In the genomic region with DNA sequence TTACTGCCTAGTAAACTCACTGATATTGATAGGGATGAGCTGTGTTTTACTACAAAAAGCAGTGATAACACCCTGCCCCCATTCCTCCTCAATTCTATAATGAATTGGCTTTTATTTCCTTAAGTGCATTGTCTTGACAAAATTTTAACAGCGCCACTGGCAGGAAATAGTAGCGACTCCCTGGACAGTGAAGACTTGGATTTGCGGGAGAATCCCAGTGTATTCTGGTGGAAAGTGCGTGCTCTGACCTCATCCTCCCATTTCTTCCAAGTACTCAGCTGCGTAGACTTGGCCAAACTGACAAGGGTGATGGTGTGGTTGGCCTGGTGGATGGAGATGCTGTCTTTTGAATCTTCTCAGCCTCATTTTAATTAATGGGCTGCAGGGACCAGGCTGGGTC, we compare ENCODE assay signal across 15 cellular contexts. TPM values are rescaled to one million over a fixed set of nuclear protein-coding genes. Genes with fewer than 3 reads are reported as not detected.
DNase-seq lines count a peak whose midpoint lies in the region; ATAC-seq, FAIRE-seq and TF ChIP-seq lines count a peak whose summit lies in the region.
"Had no signal": no experiment of that assay in that cellular context is flagged by ENCODE, and none has a peak within 500 bp of the region (broad histone marks: within the 10 kb centered on the region; RNA-seq: fewer than 3 reads in every experiment).

No MANE protein-coding gene starts in this region.

- no peak for FAIRE-seq in HepG2 (lab: Jason Lieb, UNC)

- H4K20me1 ChIP-seq in GM23338 (replicated peaks; ENCODE audit: insufficient read depth) (peaks cover 81% of the 10 kb centered on the region), HepG2 (ENCODE audit: insufficient read depth, low read length) (peaks cover 58% of the 10 kb centered on the region), smooth muscle cell (ENCODE audit: low read depth) (peaks cover 93% of the 10 kb centered on the region)

- peak overlapping the region; percentile 56 for H3K9ac ChIP-seq in HepG2 (ENCODE audit: insufficient read depth, low read depth, low read length)
- H3K9ac ChIP-seq in smooth muscle cell (ENCODE audit: low read depth) = no peak overlapping the region

- intact Hi-C loops in activated B cell treated with CpG ODN at 0.5 μM for 24 hours (cut with micrococcal nuclease) = no loop called here
- intact Hi-C loops in HepG2 (cut with micrococcal nuclease; ENCODE audit: unreplicated experiment) = loop anchor here (5.0 to 10.0 kb wide), 2 partner anchors 34 to 516 kb away; a partner anchor contains a TSS

- no peak for TF ChIP-seq EP300 in HepG2 (IDR thresholded peaks at IDR 0.05; ENCODE audit: low read depth in 2 of 2, low read length in 2 of 2)
- TF ChIP-seq EP300 in HepG2 (CRISPR knock-in tag; IDR thresholded peaks at IDR 0.05; ENCODE audit: borderline replicate concordance) = no peak

- TF ChIP-seq RAD21 in HepG2 (CRISPR knock-in tag; IDR thresholded peaks at IDR 0.05) = no peak

- H3K27ac Mint-ChIP-seq in GM23338 = no peak overlapping the region
- peak overlapping the region; percentile 83 for H3K27ac Mint-ChIP-seq in activated B cell treated with CpG ODN at 0.5 μM for 24 hours
- H3K27ac Mint-ChIP-seq in CD8-positive, alpha-beta memory T cell = no peak overlapping the region

- TF ChIP-seq POLR2A in HepG2 (IDR thresholded peaks at IDR 0.05; ENCODE audit: insufficient read depth in 1 of 2, low read depth in 2 of 2, low read length in 2 of 2) = no peak

- ATAC-seq in GM23338 = no peak
- no peak for ATAC-seq in activated B cell treated with CpG ODN at 0.5 μM for 24 hours (ENCODE audit: low read depth)
- ATAC-seq in HepG2 = no peak
- no peak for ATAC-seq in GM19395 (IDR thresholded peaks at IDR 0.05; ENCODE audit: unreplicated experiment)

- CTCF ChIA-PET in activated B cell treated with CpG ODN at 0.5 μM for 24 hours (lab: Charles Lee) (no interaction called here), HepG2 (lab: Yijun Ruan, JAX; ENCODE audit: low intra/inter-chr PET ratio, low total read pairs) (no interaction called here)
- CTCF ChIA-PET in CD8-positive, alpha-beta memory T cell (lab: Charles Lee) = no interaction called here

- no peaks in the 10 kb centered on the region for H3F3A ChIP-seq in GM23338 (replicated peaks; ENCODE audit: low read depth)
- H3F3A ChIP-seq in smooth muscle cell (ENCODE audit: low read depth) = peaks cover 12% of the 10 kb centered on the region

- H3K4me1 ChIP-seq in GM23338 (ENCODE audit: insufficient read depth) = peaks cover 72% of the 10 kb centered on the region
- peaks cover 81% of the 10 kb centered on the region for H3K4me1 ChIP-seq in HepG2 (ENCODE audit: insufficient read depth, low read length)
- H3K4me1 ChIP-seq in smooth muscle cell (ENCODE audit: low read depth) = peaks cover 48% of the 10 kb centered on the region
- H3K4me1 ChIP-seq in CD8-positive, alpha-beta memory T cell (ENCODE audit: insufficient read depth, low read length) = no peaks in the 10 kb centered on the region

- H3K27me3 Mint-ChIP-seq in GM23338 (ENCODE audit: insufficient read depth, low read depth, poor library complexity) (peaks cover 11% of the 10 kb centered on the region), activated B cell treated with CpG ODN at 0.5 μM for 24 hours (no peaks in the 10 kb centered on the region)
- peaks cover 21 to 64% of the 10 kb centered on the region in 2 donors for H3K27me3 Mint-ChIP-seq in CD8-positive, alpha-beta memory T cell

- H3K9me3 ChIP-seq in HepG2 (ENCODE audit: low read length) = no peaks in the 10 kb centered on the region
- no peaks in the 10 kb centered on the region for H3K9me3 ChIP-seq in smooth muscle cell (replicated peaks; ENCODE audit: low read depth)
- H3K9me3 ChIP-seq in CD8-positive, alpha-beta memory T cell (ENCODE audit: low read length) = no peaks in the 10 kb centered on the region

- POLR2A ChIA-PET in activated B cell treated with CpG ODN at 0.5 μM for 24 hours (lab: Charles Lee) (interaction anchor here (0.9 kb wide), 1 partner anchor 65 kb away, joined by 3 read pairs; no protein-coding TSS in a partner anchor), HepG2 (lab: Yijun Ruan, JAX) (interaction anchor here (1.0 to 2.5 kb wide), 7 partner anchors 11 to 122 kb away, joined by 3 to 17 read pairs (median 5); no protein-coding TSS in a partner anchor)
- POLR2A ChIA-PET in CD8-positive, alpha-beta memory T cell (lab: Charles Lee) = no interaction called here

- H3K79me2 ChIP-seq in GM23338 (replicated peaks; ENCODE audit: insufficient read depth) (peaks cover 87% of the 10 kb centered on the region), HepG2 (ENCODE audit: insufficient read depth, low read length) (peaks cover 91% of the 10 kb centered on the region), smooth muscle cell (ENCODE audit: low read depth) (peaks cover 93% of the 10 kb centered on the region)

- H3K9me3 Mint-ChIP-seq in GM23338 (no peaks in the 10 kb centered on the region; the same call in 2 of the 3 replicates), activated B cell treated with CpG ODN at 0.5 μM for 24 hours (no peaks in the 10 kb centered on the region)
- no peaks in the 10 kb centered on the region for H3K9me3 Mint-ChIP-seq in CD8-positive, alpha-beta memory T cell

- H3K4me1 Mint-ChIP-seq in GM23338 (peaks cover 74% of the 10 kb centered on the region), activated B cell treated with CpG ODN at 0.5 μM for 24 hours (peaks cover 72% of the 10 kb centered on the region)
- peaks cover 5 to 11% (median 6%) of the 10 kb centered on the region in 3 donors for H3K4me1 Mint-ChIP-seq in CD8-positive, alpha-beta memory T cell

- BruUV-seq in HepG2 (replicated peaks; lab: Mats Ljungman, UMichigan) = TSS peak; percentile 65

- H3K36me3 ChIP-seq in GM23338 (ENCODE audit: insufficient read depth) (no peaks in the 10 kb centered on the region), HepG2 (replicated peaks in 1 of 2; ENCODE audit: control insufficient read depth in 1 of 2, insufficient read depth in 2 of 2, low read length in 2 of 2) (no peaks in the 10 kb centered on the region), smooth muscle cell (ENCODE audit: low read depth) (no peaks in the 10 kb centered on the region)
- no peaks in the 10 kb centered on the region for H3K36me3 ChIP-seq in CD8-positive, alpha-beta memory T cell (ENCODE audit: insufficient read depth, low read length)

- H2AFZ ChIP-seq in GM23338 = no peak overlapping the region
- H2AFZ ChIP-seq in HepG2 (ENCODE audit: low read length) = no peak overlapping the region
- H2AFZ ChIP-seq in smooth muscle cell (ENCODE audit: low read depth) = no peak overlapping the region

- peak overlapping the region; percentile 55 for H3K4me2 ChIP-seq in GM23338
- peak overlapping the region; percentile 87 for H3K4me2 ChIP-seq in HepG2 (ENCODE audit: low read depth, low read length)
- H3K4me2 ChIP-seq in smooth muscle cell = peak overlapping the region; percentile 52

- no peaks in the 10 kb centered on the region; the same call in 2 of the 3 replicates for H3K36me3 Mint-ChIP-seq in GM23338 (ENCODE audit: low read depth)
- peaks cover 6% of the 10 kb centered on the region for H3K36me3 Mint-ChIP-seq in activated B cell treated with CpG ODN at 0.5 μM for 24 hours (ENCODE audit: low read depth)
- peaks cover 0 to 1% (median 0%) of the 10 kb centered on the region in 3 donors for H3K36me3 Mint-ChIP-seq in CD8-positive, alpha-beta memory T cell

- peaks cover 3% of the 10 kb centered on the region; the same call in 1 of the 2 replicates for H3K27me3 ChIP-seq in GM23338 (ENCODE audit: insufficient read depth)
- no peaks in the 10 kb centered on the region for H3K27me3 ChIP-seq in HepG2 (ENCODE audit: control insufficient read depth in 1 of 2, insufficient read depth in 2 of 2, low read length in 2 of 2)
- no peaks in the 10 kb centered on the region for H3K27me3 ChIP-seq in smooth muscle cell (ENCODE audit: low read depth)
- no peaks in the 10 kb centered on the region for H3K27me3 ChIP-seq in CD8-positive, alpha-beta memory T cell (ENCODE audit: insufficient read depth, low read length, poor library complexity, severe bottlenecking)

- TF ChIP-seq CTCF in GM23338 (conservative IDR thresholded peaks at IDR 0.05; ENCODE audit: low read depth in 2 of 2) (no peak), activated B cell treated with CpG ODN at 0.5 μM for 24 hours (IDR thresholded peaks at IDR 0.05) (no peak), HepG2 (CRISPR knock-in tag; IDR thresholded peaks at IDR 0.05) (no peak), smooth muscle cell (IDR thresholded peaks at IDR 0.05; ENCODE audit: borderline replicate concordance, insufficient read depth, poor library complexity, severe bottlenecking) (no peak)

- WGBS in HepG2 (ENCODE audit: low lambda C conversion rate) = 10% methylated on average over 5 of the region's 5 CpGs
- 76% methylated on average over 5 of the region's 5 CpGs for WGBS in smooth muscle cell (ENCODE audit: low lambda C conversion rate)

- DNase-seq in GM23338 (ENCODE audit: low spot score) = no peak
- no peak for DNase-seq in activated B cell treated with CpG ODN at 0.5 μM for 24 hours
- DNase-seq in HepG2 (ENCODE audit: low spot score) = no peak
- no peak for DNase-seq in smooth muscle cell (lab: John Stamatoyannopoulos, UW; ENCODE audit: unreplicated experiment)
- no peak for DNase-seq in CD8-positive, alpha-beta memory T cell
- DNase-seq in amniotic stem cell (lab: John Stamatoyannopoulos, UW) = no peak
- no peak for DNase-seq in NCI-H226
- DNase-seq: C1 segment of cervical spinal cord; DMS79; kidney glomerular epithelial cell; NCI-H2029; NCI-H524 treated with DMSO at 0.1 percent for 48 hours; stimulated activated CD4-positive, alpha-beta T cell treated with anti-CD3 and anti-CD28 coated beads, Interleukin-15, amount 100 ng/mL, for 24 hours had no signal

- H3K9me2 ChIP-seq in GM23338 (ENCODE audit: insufficient read depth) = no peaks in the 10 kb centered on the region

- in situ Hi-C loops in HepG2 (cut with HindIII; ENCODE audit: extremely low pct_ligation_motif_present, low pct_unique_long_range_greater_than_20kb) = loop anchor here (10.0 kb wide), 1 partner anchor 116 kb away; no protein-coding TSS in a partner anchor

- H3K4me3 Mint-ChIP-seq in GM23338 (no peak overlapping the region; the same call in 2 of the 3 replicates), activated B cell treated with CpG ODN at 0.5 μM for 24 hours (peak overlapping the region; percentile 69)
- no peak overlapping the region for H3K4me3 Mint-ChIP-seq in CD8-positive, alpha-beta memory T cell

- no peak overlapping the region for H3K27ac ChIP-seq in GM23338 (ENCODE audit: low read depth)
- H3K27ac ChIP-seq in HepG2 (ENCODE audit: extremely low read length, insufficient read depth, low read length) = peak overlapping the region; percentile 77
- H3K27ac ChIP-seq in smooth muscle cell (ENCODE audit: low read depth) = no peak overlapping the region
- no peak overlapping the region for H3K27ac ChIP-seq in CD8-positive, alpha-beta memory T cell (ENCODE audit: low read depth, low read length)

- H3K4me3 ChIP-seq in GM23338 (no peak overlapping the region), HepG2 (replicated peaks in 1 of 3; ENCODE audit: insufficient read depth in 1 of 3, low read depth in 2 of 3, low read length in 3 of 3) (peak overlapping the region; percentile 44 to 64 (median 51)), smooth muscle cell (no peak overlapping the region)
- H3K4me3 ChIP-seq in CD8-positive, alpha-beta memory T cell (ENCODE audit: low read length) = no peak overlapping the region
- H3K4me3 ChIP-seq: coronary artery had no signal

RNA-seq across cellular contexts. Expression of a gene that starts 5.3 kb away (rescaled TPM):
- 83.7 and 113 TPM in 2 replicates for total RNA-seq in GM23338 (2014; rRNA removed; shearing (Covaris generic))
- 13.8 and 14.9 TPM in 2 replicates for polyA plus RNA-seq in GM23338 (2016; fragmentation: Nextera tagmentation; extraction: Ambion mirVana)
- total RNA-seq in activated B cell treated with CpG ODN at 0.5 μM for 24 hours = 191 and 223 TPM in 2 replicates
- 40.1 and 45.2 TPM in 2 replicates for total RNA-seq in HepG2 (2016; rRNA removed; fragmentation: Illumina TruSeq; extraction: Trizol)
- total RNA-seq in HepG2 (2016; cell fraction: cytosol; rRNA removed; fragmentation: Illumina TruSeq; extraction: Trizol; ENCODE audit: low read depth) = 21.2 and 24.0 TPM in 2 replicates
- 33.5 and 38.3 TPM in 2 replicates for total RNA-seq in HepG2 (2016; cell fraction: insoluble cytoplasmic fraction; rRNA removed; fragmentation: Illumina TruSeq; extraction: Trizol)
- total RNA-seq in HepG2 (2016; cell fraction: membrane; rRNA removed; fragmentation: Illumina TruSeq; extraction: Trizol) = 21.6 and 23.8 TPM in 2 replicates
- total RNA-seq in HepG2 (2016; cell fraction: nucleus; rRNA removed; fragmentation: Illumina TruSeq; extraction: Trizol) = 110 and 124 TPM in 2 replicates
- polyA plus RNA-seq in HepG2 (2011; rRNA removed) = 45.9 and 54.9 TPM in 2 replicates
- 21.6 and 26.5 TPM in 2 replicates for polyA plus RNA-seq in HepG2 (2011; cell fraction: cytosol; rRNA removed)
- polyA plus RNA-seq in HepG2 (2011; cell fraction: nucleus; rRNA removed) = 164 and 205 TPM in 2 replicates
- 38.4 and 43.8 TPM in 2 replicates for polyA plus RNA-seq in HepG2 (2012)
- 0.63 and 1.0 TPM in 2 replicates for polyA plus RNA-seq in HepG2 (2016; cell fraction: cytosol; fragmentation: Illumina TruSeq; extraction: Trizol; ENCODE audit: low read depth)
- polyA plus RNA-seq in HepG2 (2016; cell fraction: insoluble cytoplasmic fraction; fragmentation: Illumina TruSeq; extraction: Trizol; ENCODE audit: low read depth) = 11.0 and 18.7 TPM in 2 replicates
- polyA plus RNA-seq in HepG2 (2016; cell fraction: membrane; fragmentation: Illumina TruSeq; extraction: Trizol; ENCODE audit: low read depth) = 2.1 and 2.3 TPM in 2 replicates
- 112 and 131 TPM in 2 replicates for polyA plus RNA-seq in HepG2 (2016; cell fraction: nucleus; fragmentation: Illumina TruSeq; extraction: Trizol; ENCODE audit: insufficient read depth, low read depth)
- polyA minus RNA-seq in HepG2 (2011; rRNA and poly(A)+ RNA removed; ENCODE audit: low replicate concordance) = 240 and 302 TPM in 2 replicates
- 39.7 and 40.6 TPM in 2 replicates for polyA minus RNA-seq in HepG2 (2011; cell fraction: cytosol; rRNA and poly(A)+ RNA removed)
- 318 and 321 TPM in 2 replicates for polyA minus RNA-seq in HepG2 (2011; cell fraction: nucleus; rRNA and poly(A)+ RNA removed)
- 109 and 118 TPM in 2 replicates for total RNA-seq in smooth muscle cell
- polyA plus RNA-seq in smooth muscle cell = 10.2 and 30.3 TPM in 2 replicates
- 1 to 10 TPM; 4.2 to 4.4 TPM for total RNA-seq in CD8-positive, alpha-beta memory T cell
- 0.89 TPM for polyA plus RNA-seq in CD8-positive, alpha-beta memory T cell

Comparison
In these comparisons a context has a peak if more than half of its experiments do, and no peak if none do; other contexts are left out.
1. H3K4me3 ChIP-seq: peak in HepG2 (3 of 3); none in GM23338 (single experiment), smooth muscle cell (single experiment) and CD8-positive, alpha-beta memory T cell (single experiment).
2. Peak in every context shown above with its lines, with median percentiles within 50 percentile points of each other: H3K4me2 ChIP-seq.